In the genomic region with DNA sequence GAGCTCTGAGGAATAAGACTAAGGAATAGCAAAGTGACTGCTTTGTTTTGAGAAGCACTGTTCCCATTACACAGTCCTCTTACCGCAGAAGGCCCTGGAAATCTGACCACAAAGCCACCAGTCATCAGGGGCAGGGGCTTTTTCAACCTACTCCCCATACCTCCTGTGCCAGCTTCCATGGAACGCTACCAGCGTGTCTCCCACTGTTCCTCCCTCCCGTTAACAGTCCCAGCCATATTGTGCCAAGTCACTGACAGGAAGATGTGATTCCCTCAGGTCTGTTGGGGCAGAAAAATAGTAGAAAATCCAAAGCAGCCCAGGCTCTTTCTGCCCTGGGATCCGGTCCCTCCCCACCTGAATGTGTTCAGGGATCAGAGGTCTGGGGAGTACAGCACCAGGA, we compare ENCODE assay signal across 18 cellular contexts. TPM values are rescaled to one million over a fixed set of nuclear protein-coding genes. Genes with fewer than 3 reads are reported as not detected.
DNase-seq lines count a peak whose midpoint lies in the region; TF ChIP-seq lines count a peak whose summit lies in the region.
"Had no signal": no experiment of that assay in that cellular context is flagged by ENCODE, and none has a peak within 500 bp of the region (broad histone marks: within the 10 kb centered on the region; RNA-seq: fewer than 3 reads in every experiment).

No MANE protein-coding gene starts in this region.

- H3K36me3 Mint-ChIP-seq in HFFc6 (ENCODE audit: low read depth) (peaks cover 25% of the 10 kb centered on the region), type B pancreatic cell (peaks cover 9% of the 10 kb centered on the region)
- H3K36me3 Mint-ChIP-seq: IgD-negative memory B cell had no signal

- H3K27ac ChIP-seq in angular gyrus (ENCODE audit: low read depth, low read length): peak overlapping the region; percentile 16

- DNase-seq in HFFc6 (no peak), myocyte (ENCODE audit: low read depth) (peak; percentile 70), type B pancreatic cell (ENCODE audit: extremely low spot score, unreplicated experiment) (no peak), DMS114 treated with DMSO at 0.1 percent for 48 hours (lab: John Stamatoyannopoulos, UW; ENCODE audit: unreplicated experiment) (no peak), epidermal melanocyte (ENCODE audit: insufficient read length, low spot score) (no peak)
- DNase-seq in activated CD4-positive, alpha-beta T cell treated with anti-CD3 and anti-CD28 coated beads for 1 hour: no peak
- DNase-seq: CD8-positive, alpha-beta memory T cell; EL; NCI-H1436; NCI-H2081 treated with DMSO at 0.1 percent for 48 hours; NCI-H345; NCI-H526 treated with DMSO at 0.1 percent for 48 hours; NK-92 treated with Interleukin-12 subunit alpha and Interleukin-12 subunit beta, amount 100 ng/mL, for 24 hours; OCI-M1; RPMI8226 had no signal

- no peak overlapping the region for H3K4me3 Mint-ChIP-seq in HFFc6
- H3K4me3 Mint-ChIP-seq in type B pancreatic cell: no peak overlapping the region
- H3K4me3 Mint-ChIP-seq: B cell; CD8-positive, alpha-beta memory T cell; IgD-negative memory B cell had no signal

- H3K27ac Mint-ChIP-seq in HFFc6 (peak overlapping the region; percentile 40; the same call in 1 of the 2 replicates), type B pancreatic cell (peak overlapping the region; percentile 21)
- H3K27ac Mint-ChIP-seq: B cell, IgD-negative memory B cell had no signal

- TF ChIP-seq CTCF in HFFc6 (IDR thresholded peaks at IDR 0.05) (no peak), type B pancreatic cell (conservative IDR thresholded peaks at IDR 0.05) (no peak)

- H3K9me3 Mint-ChIP-seq in HFFc6 (no peaks in the 10 kb centered on the region), type B pancreatic cell (no peaks in the 10 kb centered on the region)
- H3K9me3 Mint-ChIP-seq: CD8-positive, alpha-beta memory T cell; IgD-negative memory B cell had no signal

- H3K27me3 Mint-ChIP-seq in HFFc6 (ENCODE audit: insufficient read depth) (no peaks in the 10 kb centered on the region), type B pancreatic cell (no peaks in the 10 kb centered on the region)
- H3K27me3 Mint-ChIP-seq: B cell; CD8-positive, alpha-beta memory T cell; IgD-negative memory B cell had no signal

- peaks cover 33% of the 10 kb centered on the region for H3K4me1 Mint-ChIP-seq in HFFc6 (ENCODE audit: low read depth)
- no peaks in the 10 kb centered on the region for H3K4me1 Mint-ChIP-seq in type B pancreatic cell (ENCODE audit: unreplicated experiment)
- H3K4me1 Mint-ChIP-seq: CD8-positive, alpha-beta memory T cell; IgD-negative memory B cell had no signal

RNA-seq across cellular contexts. Expression of gene VPS33A, which starts 46.6 kb away (rescaled TPM):
- 10 to 100 TPM; 22.7 to 31.0 (median 25.7) TPM for total RNA-seq in HFFc6 (2021; fragmentation: NEBNext Ultra II Directional; extraction: Animal tissue kit (Norgen Biotek cat#: 25700))
- total RNA-seq in myocyte (19.0 and 20.0 TPM in 2 replicates), type B pancreatic cell (ENCODE audit: low replicate concordance) (33.0 and 34.7 TPM in 2 replicates)
- 19.7 TPM for polyA plus RNA-seq in myocyte (2012)
